In genomic region chr2:235206399-235206798, GRCh38 we compare ENCODE assay signal across 19 cellular contexts.
"Had no signal": no experiment of that assay in that cellular context is flagged by ENCODE, and none has a peak within 500 bp of the region (broad histone marks: within the 10 kb centered on the region; RNA-seq: fewer than 3 reads in every experiment).

No MANE protein-coding gene starts in this region.

- H3K4me3 ChIP-seq: colonic mucosa, pancreas, spleen, testis, tibial nerve, upper lobe of right lung, vagina had no signal

- FAIRE-seq: endothelial cell of umbilical vein, frontal cortex, kidney, pancreas had no signal

- H3K27me3 ChIP-seq: colonic mucosa, pancreas, testis, tibial nerve, upper lobe of right lung, vagina had no signal

- H3K27ac ChIP-seq: colonic mucosa, pancreas, spleen, testis, tibial nerve, upper lobe of right lung, vagina had no signal

- H3K36me3 ChIP-seq: colonic mucosa, pancreas, spleen, tibial nerve, upper lobe of right lung, vagina had no signal

- H3K4me1 ChIP-seq: colonic mucosa, pancreas, spleen, testis, tibial nerve, upper lobe of right lung had no signal

- DNase-seq: colonic mucosa; dermis blood vessel endothelial cell; effector CD4-positive, alpha-beta T cell; endodermal cell; kidney; mesendoderm; naive B cell; occipital lobe; pancreas; spleen; stimulated activated CD4-positive, alpha-beta T cell treated with anti-CD3 and anti-CD28 coated beads, Interleukin-15, amount 100 ng/mL, for 24 hours; stimulated activated CD4-positive, alpha-beta T cell treated with anti-CD3 and anti-CD28 coated beads, Interleukin-1b, Interleukin-23, amount 100 ng/mL, for 48 hours; stimulated activated CD4-positive, alpha-beta T cell treated with anti-CD3 and anti-CD28 coated beads, Interleukin-4, amount 100 ng/mL, for 24 hours; testis; upper lobe of right lung had no signal

- H3K9me3 ChIP-seq: colonic mucosa, pancreas, testis, upper lobe of right lung, vagina had no signal
